11 cellular contexts compared by ENCODE assay signal in genomic region chr12:115946867-115947695, GRCh38.
A peak's percentile ranks its signal among the peaks of the same experiment; 100 is the strongest.
DNase-seq lines count a peak whose midpoint lies in the region; ATAC-seq and TF ChIP-seq lines count a peak whose summit lies in the region.
"Had no signal": no experiment of that assay in that cellular context is flagged by ENCODE, and none has a peak within 500 bp of the region (broad histone marks: within the 10 kb centered on the region; RNA-seq: fewer than 3 reads in every experiment).

No MANE protein-coding gene starts in this region.

- H3K4me3 ChIP-seq in HCT116 (replicated peaks in 1 of 2; ENCODE audit: low read depth in 1 of 2, low read length in 2 of 2): no peak overlapping the region
- no peak overlapping the region for H3K4me3 ChIP-seq in WI38 (ENCODE audit: low read depth, low read length)
- H3K4me3 ChIP-seq in tibial nerve: no peak overlapping the region

- H3K9me2 ChIP-seq in HCT116 (ENCODE audit: insufficient read depth): no peaks in the 10 kb centered on the region

- TF ChIP-seq RAD21 in HCT116 (IDR thresholded peaks at IDR 0.05; ENCODE audit: low read depth): peak; percentile 70

- POLR2A ChIA-PET in HCT116 (lab: Charles Lee): no interaction called here
- POLR2A ChIA-PET in activated CD4-positive, alpha-beta T cell treated with anti-CD3 and anti-CD28 coated beads, Interleukin-2, amount 10 ng/mL, durations not matched to agents 7 days and 5 days (lab: Charles Lee): no interaction called here

- H3K27me3 Mint-ChIP-seq in activated CD4-positive, alpha-beta T cell treated with anti-CD3 and anti-CD28 coated beads, Interleukin-2, amount 10 ng/mL, durations not matched to agents 7 days and 5 days: no peaks in the 10 kb centered on the region

- TF ChIP-seq POLR2A in HCT116 (IDR thresholded peaks at IDR 0.05; ENCODE audit: borderline replicate concordance, extremely low read depth, insufficient read depth, insufficient read length) (no peak), tibial nerve (IDR thresholded peaks at IDR 0.05) (no peak)

- no TSS peak for BruUV-seq in HCT116 (replicated peaks; lab: Mats Ljungman, UMichigan)

- H2AFZ ChIP-seq in HCT116 (ENCODE audit: low read depth, low read length, poor library complexity, severe bottlenecking): no peak overlapping the region

- intact Hi-C loops in HCT116 (cut with micrococcal nuclease): no loop called here

- CTCF ChIA-PET in HCT116 (lab: Charles Lee): interaction anchor here (0.7 to 2.1 kb wide), 21 partner anchors 9 to 1992 kb away, joined by 3 to 8 read pairs (median 4); no protein-coding TSS in a partner anchor
- CTCF ChIA-PET in activated CD4-positive, alpha-beta T cell treated with anti-CD3 and anti-CD28 coated beads, Interleukin-2, amount 10 ng/mL, durations not matched to agents 7 days and 5 days (lab: Charles Lee): interaction anchor here (0.6 to 1.0 kb wide), 2 partner anchors 26 to 70 kb away, joined by 3 read pairs; no protein-coding TSS in a partner anchor

- H3K9me3 Mint-ChIP-seq in activated CD4-positive, alpha-beta T cell treated with anti-CD3 and anti-CD28 coated beads, Interleukin-2, amount 10 ng/mL, durations not matched to agents 7 days and 5 days: no peaks in the 10 kb centered on the region

- DNase-seq in HCT116 (ENCODE audit: low read depth, low spot score) (no peak), islet precursor cell (peak; percentile 54), tibial nerve (ENCODE audit: low spot score in 2 of 2) (no peak), NCI-H2107 treated with DMSO at 0.1 percent for 48 hours (lab: John Stamatoyannopoulos, UW; ENCODE audit: unreplicated experiment) (no peak)
- no peak for DNase-seq in activated CD4-positive, alpha-beta T cell treated with anti-CD3 and anti-CD28 coated beads, Interleukin-2, amount 10 ng/mL, durations not matched to agents 7 days and 5 days
- DNase-seq: activated T-cell treated with anti-CD3 and anti-CD28 coated beads, Interleukin-2, amount 50 U/mL, for 1 hour; kidney; NCI-H1930 had no signal

- TF ChIP-seq EP300 in tibial nerve (IDR thresholded peaks at IDR 0.05): no peak

- TF ChIP-seq CTCF in C4-2B (conservative IDR thresholded peaks at IDR 0.05) (peak; percentile 85), HCT116 (IDR thresholded peaks at IDR 0.05 in 2 of 3, conservative IDR thresholded peaks at IDR 0.05 in 1 of 3; ENCODE audit: borderline replicate concordance in 1 of 3, insufficient read depth in 1 of 3, low read depth in 2 of 3, low read length in 2 of 3) (peak; percentile 63 to 71 (median 66); a peak in 5 of 6 replicates), WI38 (IDR thresholded peaks at IDR 0.05; ENCODE audit: low read depth, low read length) (peak; percentile 49), tibial nerve (IDR thresholded peaks at IDR 0.05) (peak in 2 of 5 experiments; percentile 11 to 13)

- no peaks in the 10 kb centered on the region for H4K20me1 ChIP-seq in HCT116 (ENCODE audit: insufficient read depth)

- H3K36me3 ChIP-seq in HCT116 (ENCODE audit: control insufficient read depth in 1 of 2, insufficient read depth in 2 of 2, low read length in 2 of 2): no peaks in the 10 kb centered on the region
- peaks cover 0 to 26% (median 0%) of the 10 kb centered on the region in 3 donors for H3K36me3 ChIP-seq in tibial nerve

- WGBS in tibial nerve, 2 donors: 82 to 83% methylated on average over 19 of the region's 19 CpGs

- no peaks in the 10 kb centered on the region for H3K4me1 Mint-ChIP-seq in activated CD4-positive, alpha-beta T cell treated with anti-CD3 and anti-CD28 coated beads, Interleukin-2, amount 10 ng/mL, durations not matched to agents 7 days and 5 days

- RAD21 ChIA-PET in HCT116 (lab: Charles Lee; ENCODE audit: low non-redundant PET in 1 of 2, low total read pairs in 2 of 2, uncharacterized antibody in 2 of 2, unreplicated experiment in 2 of 2): interaction anchor here (0.9 to 1.3 kb wide), 3 partner anchors 29 to 1279 kb away, joined by 3 to 4 read pairs (median 3); no protein-coding TSS in a partner anchor

- H3K9me3 ChIP-seq in HCT116 (ENCODE audit: control insufficient read depth in 1 of 2, insufficient read depth in 1 of 2, low read depth in 1 of 2, low read length in 2 of 2): no peaks in the 10 kb centered on the region
- H3K9me3 ChIP-seq in tibial nerve: no peaks in the 10 kb centered on the region

- H3K79me2 ChIP-seq in HCT116 (ENCODE audit: insufficient read depth, low read length): no peaks in the 10 kb centered on the region

- no peak overlapping the region for H3K9ac ChIP-seq in HCT116 (ENCODE audit: low read length)

- no peaks in the 10 kb centered on the region for H3K36me3 Mint-ChIP-seq in activated CD4-positive, alpha-beta T cell treated with anti-CD3 and anti-CD28 coated beads, Interleukin-2, amount 10 ng/mL, durations not matched to agents 7 days and 5 days (ENCODE audit: low read depth)

- no peak overlapping the region for H3K27ac ChIP-seq in C4-2B
- no peak overlapping the region for H3K27ac ChIP-seq in HCT116 (ENCODE audit: low read depth, low read length)
- H3K27ac ChIP-seq in tibial nerve: no peak overlapping the region

- H3K4me1 ChIP-seq in HCT116 (ENCODE audit: control insufficient read depth in 1 of 2, insufficient read depth in 2 of 2, low read length in 2 of 2): no peaks in the 10 kb centered on the region
- H3K4me1 ChIP-seq in tibial nerve: peaks cover 0 to 5% (median 0%) of the 10 kb centered on the region in 4 donors

- H3K4me2 ChIP-seq in HCT116 (ENCODE audit: low read length): no peak overlapping the region

- ATAC-seq in HCT116 (0 out of 2 replicates have a peak, but pooled peaks have one; percentile 29), HG03439 (IDR thresholded peaks at IDR 0.05; ENCODE audit: unreplicated experiment) (no peak)

- H3K4me3 Mint-ChIP-seq in activated CD4-positive, alpha-beta T cell treated with anti-CD3 and anti-CD28 coated beads, Interleukin-2, amount 10 ng/mL, durations not matched to agents 7 days and 5 days: no peak overlapping the region

- H3K27me3 ChIP-seq in HCT116 (ENCODE audit: insufficient read depth, low read length): no peaks in the 10 kb centered on the region
- H3K27me3 ChIP-seq in tibial nerve: no peaks in the 10 kb centered on the region

- no peak overlapping the region for H3K27ac Mint-ChIP-seq in activated CD4-positive, alpha-beta T cell treated with anti-CD3 and anti-CD28 coated beads, Interleukin-2, amount 10 ng/mL, durations not matched to agents 7 days and 5 days

TF ChIP-seq in HCT116, 20 proteins besides CTCF, POLR2A, EP300 and RAD21:
- TF ChIP-seq SRF (IDR thresholded peaks at IDR 0.05; ENCODE audit: low read depth): no peak
- TF ChIP-seq, protein P1, sequence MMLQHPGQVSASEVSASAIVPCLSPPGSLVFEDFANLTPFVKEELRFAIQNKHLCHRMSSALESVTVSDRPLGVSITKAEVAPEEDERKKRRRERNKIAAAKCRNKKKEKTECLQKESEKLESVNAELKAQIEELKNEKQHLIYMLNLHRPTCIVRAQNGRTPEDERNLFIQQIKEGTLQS (IDR thresholded peaks at IDR 0.05): no peak
- TF ChIP-seq CEBPB (IDR thresholded peaks at IDR 0.05; ENCODE audit: low read depth): no peak
- no peak for TF ChIP-seq ZNF274 (IDR thresholded peaks at IDR 0.05; ENCODE audit: low read depth, low read length)
TF ChIP-seq in HCT116: peak in this region for 0.
